In the genomic region with DNA sequence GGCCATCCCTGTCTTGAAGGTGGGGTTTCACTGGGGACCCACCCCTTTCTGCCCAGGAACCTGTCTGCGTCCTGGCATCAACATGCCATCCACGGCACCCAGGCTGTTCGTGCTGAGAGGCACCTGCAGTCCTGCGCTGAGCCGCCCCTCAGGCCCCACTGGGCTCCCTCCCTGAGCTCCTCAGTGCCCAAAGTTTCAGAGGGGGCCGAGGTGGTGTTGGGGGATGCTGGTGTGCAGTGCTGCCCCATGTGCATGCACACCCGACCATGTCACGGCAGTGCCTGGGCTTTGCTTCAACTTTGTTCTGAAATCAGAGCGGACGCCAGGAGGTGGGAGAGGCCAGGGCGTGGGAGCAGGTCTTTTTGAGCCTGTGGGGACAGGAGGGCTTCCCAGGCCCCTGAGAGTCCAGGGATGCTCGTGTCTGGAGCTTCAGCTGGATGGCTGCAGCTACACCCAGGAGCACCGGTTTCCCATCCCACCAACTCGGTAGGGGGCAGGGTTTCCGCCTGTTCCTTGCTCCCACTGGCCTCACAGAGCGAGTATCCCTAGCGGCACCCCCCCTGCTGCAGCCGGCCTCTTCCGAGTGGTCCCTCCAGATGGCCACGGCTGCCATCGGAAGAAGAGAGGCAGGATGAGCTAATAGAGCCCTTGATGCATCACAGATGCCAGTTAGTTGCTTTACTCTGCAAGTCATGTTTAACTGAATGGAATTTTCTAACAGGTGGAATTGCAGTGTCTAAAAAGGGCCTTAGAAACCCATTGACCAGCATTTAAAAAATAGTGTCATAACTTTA, we compare ENCODE assay signal across 1 cellular context.
TF ChIP-seq lines count a peak whose summit lies in the region.

No MANE protein-coding gene starts in this region.

TF ChIP-seq in HEK293T, 16 proteins besides CTCF, POLR2A, EP300 and RAD21:
- TF ChIP-seq ARNT (IDR thresholded peaks at IDR 0.05): no peak
- no peak for TF ChIP-seq FOXA1 (IDR thresholded peaks at IDR 0.05)
- TF ChIP-seq SUZ12 (IDR thresholded peaks at IDR 0.05): no peak
- TF ChIP-seq NFRKB (IDR thresholded peaks at IDR 0.05): no peak
- no peak for TF ChIP-seq TARDBP (IDR thresholded peaks at IDR 0.05)
- TF ChIP-seq HDGF (IDR thresholded peaks at IDR 0.05; ENCODE audit: borderline replicate concordance): no peak
- TF ChIP-seq FOXM1 (IDR thresholded peaks at IDR 0.05; ENCODE audit: borderline replicate concordance): no peak
